24 cellular contexts compared by ENCODE assay signal in the genomic region with DNA sequence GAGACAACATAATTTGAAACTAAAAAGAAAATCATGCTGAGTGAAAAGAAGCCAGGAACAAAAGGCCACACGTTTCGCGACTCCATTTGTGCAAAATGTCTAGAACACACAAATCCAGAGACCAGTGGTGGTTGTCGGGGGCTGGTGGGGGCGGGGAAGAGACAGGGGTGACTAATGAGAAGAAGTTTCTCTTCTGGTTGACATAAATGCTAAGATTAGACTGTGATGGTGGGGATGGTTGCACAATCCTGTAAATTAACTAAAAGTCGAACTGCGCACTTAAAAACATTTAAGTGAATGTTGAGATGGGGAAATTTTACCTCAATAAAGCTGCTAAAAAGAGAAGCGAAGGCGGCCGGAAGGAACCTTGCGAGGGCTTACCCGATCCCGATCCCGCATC. TPM values are rescaled to one million over a fixed set of nuclear protein-coding genes. Genes with fewer than 3 reads are reported as not detected.
DNase-seq lines count a peak whose midpoint lies in the region; ATAC-seq and TF ChIP-seq lines count a peak whose summit lies in the region.
"Had no signal": no experiment of that assay in that cellular context is flagged by ENCODE, and none has a peak within 500 bp of the region (broad histone marks: within the 10 kb centered on the region; RNA-seq: fewer than 3 reads in every experiment).

No MANE protein-coding gene starts in this region.

- TF ChIP-seq CTCF in smooth muscle cell (IDR thresholded peaks at IDR 0.05; ENCODE audit: borderline replicate concordance, insufficient read depth, poor library complexity, severe bottlenecking) = no peak

- H4K20me1 ChIP-seq in smooth muscle cell (ENCODE audit: low read depth) = peaks cover 71% of the 10 kb centered on the region

- no peak overlapping the region for H3K4me2 ChIP-seq in smooth muscle cell
- H3K4me2 ChIP-seq: neural progenitor cell had no signal

- H3K36me3 ChIP-seq in smooth muscle cell (ENCODE audit: low read depth) = no peaks in the 10 kb centered on the region

- no peaks in the 10 kb centered on the region for H3K4me1 ChIP-seq in smooth muscle cell (ENCODE audit: low read depth)
- H3K4me1 ChIP-seq: neural progenitor cell had no signal

- no peaks in the 10 kb centered on the region for H3K9me3 Mint-ChIP-seq in activated T-helper 2 cell treated with anti-CD3 and anti-CD28 coated beads, Interferon-gamma antibody, Interleukin-2, Interleukin-4, amounts not matched to agents 10 μg/mL and 5 μg/mL and 100 μg/mL, durations not matched to agents 14 hours and 24 hours and 36 hours
- H3K9me3 Mint-ChIP-seq: brain; neural progenitor cell; stimulated activated effector memory CD8-positive, alpha-beta T cell treated with anti-CD3 and anti-CD28 coated beads, Interleukin-12 subunit alpha, Interleukin-12 subunit beta, amount 100 ng/mL, for 72 hours had no signal

- no peaks in the 10 kb centered on the region for H3K27me3 ChIP-seq in smooth muscle cell (ENCODE audit: low read depth)
- H3K27me3 ChIP-seq: adrenal gland, neural progenitor cell, suprapubic skin had no signal

- ATAC-seq in HG03039 (IDR thresholded peaks at IDR 0.05; ENCODE audit: unreplicated experiment) = no peak
- ATAC-seq: SK-N-SH treated with all-trans-retinoic acid at 6 μM for 48 hours; stimulated activated effector memory CD8-positive, alpha-beta T cell treated with anti-CD3 and anti-CD28 coated beads, Interleukin-12 subunit alpha, Interleukin-12 subunit beta, amount 100 ng/mL, for 72 hours had no signal

- no peaks in the 10 kb centered on the region for H3F3A ChIP-seq in smooth muscle cell (ENCODE audit: low read depth)

- no peak overlapping the region for H3K4me3 ChIP-seq in smooth muscle cell
- H3K4me3 ChIP-seq: adrenal gland, lung, neural progenitor cell, suprapubic skin had no signal

- peak overlapping the region; percentile 56 for H3K27ac ChIP-seq in smooth muscle cell (ENCODE audit: low read depth)
- H3K27ac ChIP-seq: adrenal gland, epithelial cell of prostate, neural progenitor cell, RWPE1, suprapubic skin had no signal

- no peak overlapping the region for H3K4me3 Mint-ChIP-seq in activated T-helper 2 cell treated with anti-CD3 and anti-CD28 coated beads, Interferon-gamma antibody, Interleukin-2, Interleukin-4, amounts not matched to agents 10 μg/mL and 5 μg/mL and 100 μg/mL, durations not matched to agents 14 hours and 24 hours and 36 hours (ENCODE audit: low read depth)
- H3K4me3 Mint-ChIP-seq: neural progenitor cell; stimulated activated effector memory CD8-positive, alpha-beta T cell treated with anti-CD3 and anti-CD28 coated beads, Interleukin-12 subunit alpha, Interleukin-12 subunit beta, amount 100 ng/mL, for 72 hours had no signal

- peaks cover 7% of the 10 kb centered on the region for H3K4me1 Mint-ChIP-seq in activated T-helper 2 cell treated with anti-CD3 and anti-CD28 coated beads, Interferon-gamma antibody, Interleukin-2, Interleukin-4, amounts not matched to agents 10 μg/mL and 5 μg/mL and 100 μg/mL, durations not matched to agents 14 hours and 24 hours and 36 hours (ENCODE audit: low read depth)

- DNase-seq in activated T-cell treated with anti-CD3 and anti-CD28 coated beads for 48 hours (ENCODE audit: low read depth) (peak; percentile 35), NOMO-1 (lab: John Stamatoyannopoulos, UW; ENCODE audit: unreplicated experiment in 2 of 2) (peak; percentile 68 to 89), smooth muscle cell (lab: John Stamatoyannopoulos, UW; ENCODE audit: unreplicated experiment) (no peak), NCI-H146 treated with DMSO at 0.1 percent for 48 hours (lab: John Stamatoyannopoulos, UW; ENCODE audit: unreplicated experiment) (no peak), NCI-H2171 treated with DMSO at 0.1 percent for 48 hours (lab: John Stamatoyannopoulos, UW) (no peak)
- DNase-seq in activated T-cell treated with anti-CD3 and anti-CD28 coated beads, Interleukin-2, amount 50 U/mL, for 1 hour = no peak
- DNase-seq in activated T-helper 2 cell treated with anti-CD3 and anti-CD28 coated beads, Interferon-gamma antibody, Interleukin-2, Interleukin-4, amounts not matched to agents 10 μg/mL and 5 μg/mL and 100 μg/mL, durations not matched to agents 14 hours and 24 hours and 36 hours (ENCODE audit: low spot score) = no peak
- DNase-seq: ACHN; activated effector memory CD4-positive, alpha-beta T cell treated with anti-CD3 and anti-CD28 coated beads, Interleukin-2, amount 50 U/mL, for 16 hours; adrenal gland; COR-L47; DMS79; NCI-H146; NCI-H524; stimulated activated CD4-positive, alpha-beta T cell treated with anti-CD3 and anti-CD28 coated beads, Interleukin-2, amount 100 ng/mL, for 24 hours had no signal

- intact Hi-C loops in activated T-helper 2 cell treated with anti-CD3 and anti-CD28 coated beads, Interferon-gamma antibody, Interleukin-2, Interleukin-4, amounts not matched to agents 10 μg/mL and 5 μg/mL and 100 μg/mL, durations not matched to agents 14 hours and 24 hours and 36 hours (cut with micrococcal nuclease) = no loop called here

- H3K36me3 Mint-ChIP-seq in activated T-helper 2 cell treated with anti-CD3 and anti-CD28 coated beads, Interferon-gamma antibody, Interleukin-2, Interleukin-4, amounts not matched to agents 10 μg/mL and 5 μg/mL and 100 μg/mL, durations not matched to agents 14 hours and 24 hours and 36 hours (ENCODE audit: low read depth) = peaks cover 53% of the 10 kb centered on the region

- no peaks in the 10 kb centered on the region for H3K9me3 ChIP-seq in smooth muscle cell (replicated peaks; ENCODE audit: low read depth)
- H3K9me3 ChIP-seq: adrenal gland, suprapubic skin had no signal

- no peaks in the 10 kb centered on the region for H3K27me3 Mint-ChIP-seq in activated T-helper 2 cell treated with anti-CD3 and anti-CD28 coated beads, Interferon-gamma antibody, Interleukin-2, Interleukin-4, amounts not matched to agents 10 μg/mL and 5 μg/mL and 100 μg/mL, durations not matched to agents 14 hours and 24 hours and 36 hours (ENCODE audit: low read depth)

- peak overlapping the region; percentile 55 for H3K27ac Mint-ChIP-seq in activated T-helper 2 cell treated with anti-CD3 and anti-CD28 coated beads, Interferon-gamma antibody, Interleukin-2, Interleukin-4, amounts not matched to agents 10 μg/mL and 5 μg/mL and 100 μg/mL, durations not matched to agents 14 hours and 24 hours and 36 hours
- H3K27ac Mint-ChIP-seq: neural progenitor cell had no signal

- WGBS in smooth muscle cell (ENCODE audit: low lambda C conversion rate) = 78% methylated on average over 14 of the region's 14 CpGs

- H3K9ac ChIP-seq in smooth muscle cell (ENCODE audit: low read depth) = no peak overlapping the region
- H3K9ac ChIP-seq: neural progenitor cell had no signal

- H2AFZ ChIP-seq in smooth muscle cell (ENCODE audit: low read depth) = no peak overlapping the region
- H2AFZ ChIP-seq: neural progenitor cell had no signal

- peaks cover 61% of the 10 kb centered on the region for H3K79me2 ChIP-seq in smooth muscle cell (ENCODE audit: low read depth)

RNA-seq across cellular contexts. Expression of a gene that starts 7.1 kb away (rescaled TPM):
- 56.0 and 62.1 TPM in 2 replicates for total RNA-seq in activated T-helper 2 cell treated with anti-CD3 and anti-CD28 coated beads, Interferon-gamma antibody, Interleukin-2, Interleukin-4, amounts not matched to agents 10 μg/mL and 5 μg/mL and 100 μg/mL, durations not matched to agents 14 hours and 24 hours and 36 hours
- total RNA-seq in smooth muscle cell = 12.0 and 24.2 TPM in 2 replicates
- 19.1 and 27.3 TPM in 2 replicates for polyA plus RNA-seq in smooth muscle cell

RNA-seq across cellular contexts. Expression of a gene that starts 40.1 kb away (rescaled TPM):
- 104 and 108 TPM in 2 replicates for total RNA-seq in activated T-helper 2 cell treated with anti-CD3 and anti-CD28 coated beads, Interferon-gamma antibody, Interleukin-2, Interleukin-4, amounts not matched to agents 10 μg/mL and 5 μg/mL and 100 μg/mL, durations not matched to agents 14 hours and 24 hours and 36 hours
- 16.1 and 24.1 TPM in 2 replicates for total RNA-seq in smooth muscle cell
- 102 and 105 TPM in 2 replicates for polyA plus RNA-seq in smooth muscle cell

RNA-seq across cellular contexts. Expression of a gene that starts 46.3 kb away (rescaled TPM):
- total RNA-seq in activated T-helper 2 cell treated with anti-CD3 and anti-CD28 coated beads, Interferon-gamma antibody, Interleukin-2, Interleukin-4, amounts not matched to agents 10 μg/mL and 5 μg/mL and 100 μg/mL, durations not matched to agents 14 hours and 24 hours and 36 hours = 76.6 and 87.4 TPM in 2 replicates
- 61.9 and 92.0 TPM in 2 replicates for total RNA-seq in smooth muscle cell
- 93.9 and 105 TPM in 2 replicates for polyA plus RNA-seq in smooth muscle cell

Comparison
In these comparisons a context has a peak if more than half of its experiments do, and no peak if none do; other contexts are left out.
1. DNase-seq: peak in activated T-cell treated with anti-CD3 and anti-CD28 coated beads for 48 hours (single experiment) and NOMO-1 (2 of 2); none in activated T-cell treated with anti-CD3 and anti-CD28 coated beads, Interleukin-2, amount 50 U/mL, for 1 hour (single experiment), activated T-helper 2 cell treated with anti-CD3 and anti-CD28 coated beads, Interferon-gamma antibody, Interleukin-2, Interleukin-4, amounts not matched to agents 10 μg/mL and 5 μg/mL and 100 μg/mL, durations not matched to agents 14 hours and 24 hours and 36 hours (single experiment), smooth muscle cell (single experiment), NCI-H146 treated with DMSO at 0.1 percent for 48 hours (single experiment) and NCI-H2171 treated with DMSO at 0.1 percent for 48 hours (single experiment).